In genomic region chr3:24933401-24933800, GRCh38 we compare ENCODE assay signal across 6 cellular contexts.
"Had no signal": no experiment of that assay in that cellular context is flagged by ENCODE, and none has a peak within 500 bp of the region (broad histone marks: within the 10 kb centered on the region; RNA-seq: fewer than 3 reads in every experiment).

No MANE protein-coding gene starts in this region.

- H3K27ac ChIP-seq: GM23248 had no signal

- H3K4me3 Mint-ChIP-seq: HFFc6 had no signal

- H2AFZ ChIP-seq: GM23248 had no signal

- H3K9me3 ChIP-seq: HAP-1 had no signal

- H3K36me3 ChIP-seq: HAP-1 had no signal

- DNase-seq: GM23248, GOT3, H7, HFFc6, IMR-90 had no signal

- H3K27ac Mint-ChIP-seq: HFFc6 had no signal

- H3K9ac ChIP-seq: GM23248 had no signal

- H3K4me3 ChIP-seq: GM23248, HAP-1 had no signal

- H3K4me1 ChIP-seq: HAP-1 had no signal
